ENCODE assay signal across 8 cellular contexts in the genomic region with DNA sequence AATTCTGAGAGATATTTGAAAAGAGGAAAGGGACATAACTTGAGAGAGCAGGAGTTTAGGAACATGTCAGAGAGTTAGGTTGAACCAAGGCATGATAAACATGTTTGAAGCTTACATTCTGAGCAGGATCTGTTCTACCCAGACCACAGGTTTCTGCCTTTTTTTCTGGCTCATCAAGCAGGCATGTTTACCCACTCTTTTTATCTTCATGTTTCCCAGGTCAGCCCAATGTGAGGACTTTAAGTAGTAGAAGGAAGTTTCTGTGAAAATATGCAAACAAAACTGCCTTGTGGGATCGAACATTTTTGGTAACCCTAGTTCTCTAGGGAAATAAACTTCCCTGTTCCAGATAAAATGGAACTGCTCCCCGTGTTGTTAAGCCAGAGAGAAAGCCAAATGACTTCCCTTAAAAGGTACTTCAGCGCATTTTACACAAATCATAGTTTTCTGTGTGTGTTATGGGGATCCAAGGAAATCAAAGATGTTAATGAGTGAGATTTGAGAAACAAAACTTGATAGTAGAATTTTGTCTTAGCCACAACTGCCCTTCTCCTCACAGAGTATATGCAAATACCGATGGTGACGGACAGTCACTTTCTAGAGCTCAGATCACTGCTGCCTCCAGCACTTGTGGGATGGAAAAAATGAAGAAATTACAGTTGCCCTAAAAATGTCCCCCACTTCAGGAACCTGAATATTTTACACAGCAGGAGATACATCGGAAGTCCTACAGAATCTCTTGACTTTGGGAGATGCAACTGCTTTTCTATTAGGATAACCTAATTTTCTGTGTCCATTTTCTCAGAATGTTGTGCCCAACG. TPM values are rescaled to one million over a fixed set of nuclear protein-coding genes. Genes with fewer than 3 reads are reported as not detected.
A peak's percentile ranks its signal among the peaks of the same experiment; 100 is the strongest.
DNase-seq lines count a peak whose midpoint lies in the region; ATAC-seq and TF ChIP-seq lines count a peak whose summit lies in the region.

No MANE protein-coding gene starts in this region.

- no peaks in the 10 kb centered on the region for H3K36me3 ChIP-seq in prostate gland

- H3K9me3 ChIP-seq in prostate gland: no peaks in the 10 kb centered on the region

- no peaks in the 10 kb centered on the region for H3K27me3 ChIP-seq in prostate gland (replicated peaks; ENCODE audit: insufficient read depth)

- 10% methylated on average over 7 of the region's 7 CpGs for WGBS in prostate gland

- TF ChIP-seq CTCF in GM12864 (IDR thresholded peaks at IDR 0.05; ENCODE audit: low read depth, low read length, missing control alignments): no peak
- TF ChIP-seq CTCF in VCaP (conservative IDR thresholded peaks at IDR 0.05): no peak
- TF ChIP-seq CTCF in prostate gland (IDR thresholded peaks at IDR 0.05): no peak

- H3K4me3 ChIP-seq in GM12864 (ENCODE audit: low read depth, low read length) (peak overlapping the region; percentile 87), prostate gland (peak overlapping the region; percentile 82 to 96)

- DNase-seq in GM12864 (ENCODE audit: low read depth): no peak
- DNase-seq in germinal center (ENCODE audit: low spot score): peak; percentile 26
- DNase-seq in prostate gland (ENCODE audit: low spot score): no peak
- no peak for DNase-seq in NCI-H1694 treated with DMSO at 0.1 percent for 48 hours (lab: John Stamatoyannopoulos, UW)
- DNase-seq in NCI-H2029 (lab: John Stamatoyannopoulos, UW): no peak
- DNase-seq in stimulated activated CD4-positive, alpha-beta T cell treated with anti-CD3 and anti-CD28 coated beads, Interleukin-4, amount 100 ng/mL, for 24 hours: no peak

- no peaks in the 10 kb centered on the region for H3K4me1 ChIP-seq in prostate gland (replicated peaks)

- intact Hi-C loops in prostate gland (cut with DNase I): no loop called here

- H3K27ac ChIP-seq in VCaP (peak overlapping the region; percentile 83), prostate gland (peak overlapping the region; percentile 92 to 95)

- TF ChIP-seq POLR2A in prostate gland (IDR thresholded peaks at IDR 0.05): no peak

- peak; percentile 26 for ATAC-seq in HG02852 (IDR thresholded peaks at IDR 0.05; ENCODE audit: unreplicated experiment)

RNA-seq across cellular contexts. Expression of a gene that starts 0.8 kb away (rescaled TPM):
- total RNA-seq in prostate gland: 10 to 100 TPM; 43.5 to 76.3 TPM

RNA-seq across cellular contexts. Expression of a gene that starts 23.2 kb away (rescaled TPM):
- total RNA-seq in prostate gland: 10 to 100 TPM in 1 of 2 donors, 1 to 10 TPM in 1; 4.2 to 10.1 TPM

RNA-seq across cellular contexts. Expression of a gene that starts 23.7 kb away (rescaled TPM):
- total RNA-seq in prostate gland: 10 to 100 TPM in 1 of 2 donors, 1 to 10 TPM in 1; 5.0 to 14.8 TPM

RNA-seq across cellular contexts. Expression of a gene that starts 41.0 kb away (rescaled TPM):
- 10 to 100 TPM in 1 of 2 donors, under 1 TPM in 1; 0.46 to 92.5 TPM for total RNA-seq in prostate gland

RNA-seq across cellular contexts. Expression of a gene that starts 50.9 kb away (rescaled TPM):
- total RNA-seq in prostate gland: 10 to 100 TPM; 15.8 to 25.1 TPM
